20 cellular contexts compared by ENCODE assay signal in the genomic region with DNA sequence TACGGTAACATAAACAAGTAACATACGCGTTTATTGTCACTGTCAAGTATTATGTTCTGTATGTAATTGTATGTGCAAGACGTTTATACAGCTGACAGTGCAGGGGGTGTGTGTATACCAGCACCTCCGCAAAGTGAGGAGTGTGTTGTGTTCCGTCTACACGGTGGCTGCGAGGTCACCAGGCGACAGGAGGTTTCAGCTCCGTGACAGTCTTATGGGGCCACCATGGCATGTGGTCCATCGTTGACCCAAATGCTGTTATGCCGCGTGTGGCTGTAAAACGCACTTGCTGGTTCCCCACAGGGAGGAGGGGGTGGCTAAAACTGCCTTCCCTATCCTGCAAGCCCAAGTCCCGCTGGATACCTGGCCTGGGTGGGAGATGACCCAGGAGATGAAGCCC. TPM values are rescaled to one million over a fixed set of nuclear protein-coding genes. Genes with fewer than 3 reads are reported as not detected.
"Had no signal": no experiment of that assay in that cellular context is flagged by ENCODE, and none has a peak within 500 bp of the region (broad histone marks: within the 10 kb centered on the region; RNA-seq: fewer than 3 reads in every experiment).

No MANE protein-coding gene starts in this region.

- DNase-seq: IMR-90, Kasumi-1, MM.1S, NCI-H1092 treated with DMSO at 0.1 percent for 48 hours, NCI-H1436, NCI-H187, NCI-H2029, NCI-H2081 treated with DMSO at 0.1 percent for 48 hours, NCI-H2171, NCI-H226, NCI-H446, NCI-H510A, NCI-H524 treated with DMSO at 0.1 percent for 48 hours, NCI-H69, NCI-H774, RPMI8226, SHP77, SK-N-SH had no signal

- H3K27ac ChIP-seq: KMS-11 had no signal

- ATAC-seq: HepG2 had no signal

- H3K9me3 ChIP-seq: SK-N-SH had no signal

RNA-seq across cellular contexts. Expression of gene NSG1, which starts 25.0 kb away (rescaled TPM):
- total RNA-seq: HepG2 had no signal
- polyA plus RNA-seq: HepG2 had no signal
